In the genomic region with DNA sequence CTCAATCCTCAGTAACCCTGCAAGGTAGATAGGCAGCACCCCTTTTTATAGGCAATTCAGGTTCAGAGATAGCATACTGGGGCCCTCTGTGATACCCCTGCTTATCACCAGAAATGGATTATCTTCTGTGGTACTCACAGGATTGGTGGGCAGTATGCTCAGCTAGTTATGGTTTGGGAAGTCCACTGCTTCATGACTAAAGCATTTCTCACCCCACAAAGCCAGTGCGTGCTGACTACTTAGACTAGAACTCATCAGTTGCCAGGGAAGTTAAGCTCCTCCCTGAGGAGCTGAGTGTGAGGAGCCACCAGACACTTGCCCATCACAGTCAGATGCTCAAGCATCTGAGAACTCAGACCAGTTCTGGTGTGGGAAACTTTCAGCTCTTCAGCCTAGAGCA, we compare ENCODE assay signal across 11 cellular contexts.
A peak's percentile ranks its signal among the peaks of the same experiment; 100 is the strongest.
DNase-seq lines count a peak whose midpoint lies in the region; ATAC-seq, FAIRE-seq and TF ChIP-seq lines count a peak whose summit lies in the region.
"Had no signal": no experiment of that assay in that cellular context is flagged by ENCODE, and none has a peak within 500 bp of the region (broad histone marks: within the 10 kb centered on the region; RNA-seq: fewer than 3 reads in every experiment).

No MANE protein-coding gene starts in this region.

- peaks cover 9% of the 10 kb centered on the region; the same call in 1 of the 2 replicates for H3K36me3 ChIP-seq in DND-41 (ENCODE audit: insufficient read depth, low read length)
- H3K36me3 ChIP-seq in HEK293 (ENCODE audit: control insufficient read depth in 2 of 2, insufficient read depth in 1 of 2, low read length in 2 of 2): peaks cover 5 to 8% of the 10 kb centered on the region in 2 experiments
- H3K36me3 ChIP-seq in stomach: peaks cover 8 to 23% (median 17%) of the 10 kb centered on the region in 4 donors

- peak; percentile 40 for FAIRE-seq in TTC549 (lab: Jason Lieb, UNC)

- H2AFZ ChIP-seq in DND-41 (ENCODE audit: low read depth, low read length): no peak overlapping the region

- no peak for TF ChIP-seq POLR2A in stomach (IDR thresholded peaks at IDR 0.05)

- no peak overlapping the region for H3K4me2 ChIP-seq in DND-41 (ENCODE audit: insufficient read depth, low read length)

- TF ChIP-seq CTCF in DND-41 (IDR thresholded peaks at IDR 0.05; ENCODE audit: borderline replicate concordance, extremely low read depth, low read length, poor library complexity, severe bottlenecking) (no peak), HEK293 (tag by site-specific recombination; IDR thresholded peaks at IDR 0.05) (no peak), stomach (IDR thresholded peaks at IDR 0.05) (no peak)

- POLR2A ChIA-PET in HEK293 (lab: Yijun Ruan, JAX): no interaction called here

- no peak overlapping the region for H3K27ac ChIP-seq in DND-41 (ENCODE audit: low read length)
- no peak overlapping the region for H3K27ac ChIP-seq in HEK293 (ENCODE audit: extremely low read depth, low read depth, low read length)
- H3K27ac ChIP-seq in stomach: no peak overlapping the region

- DNase-seq in DND-41: no peak
- peak; percentile 81 for DNase-seq in kidney tubule cell (ENCODE audit: low spot score)
- DNase-seq in NCI-H1092 treated with DMSO at 0.1 percent for 48 hours (lab: John Stamatoyannopoulos, UW): no peak
- no peak for DNase-seq in stomach
- DNase-seq: activated CD4-positive, alpha-beta memory T cell treated with anti-CD3 and anti-CD28 coated beads, Interleukin-2, amount 10 ng/mL, durations not matched to agents 7 days and 5 days; hippocampal formation; stimulated activated CD4-positive, alpha-beta T cell treated with anti-CD3 and anti-CD28 coated beads, Interleukin-2, amount 100 ng/mL, for 24 hours had no signal

- H3K4me3 ChIP-seq in DND-41 (ENCODE audit: low read depth in 1 of 2, low read length in 2 of 2) (no peak overlapping the region), HEK293 (ENCODE audit: low read depth, low read length) (no peak overlapping the region), stomach (no peak overlapping the region)

- no peaks in the 10 kb centered on the region for H4K20me1 ChIP-seq in DND-41 (ENCODE audit: insufficient read depth, low read length)

- peak; percentile 39; the same call in 2 of the 3 replicates for ATAC-seq in DND-41 (ENCODE audit: insufficient read depth, low read depth)
- ATAC-seq in GM21529 (IDR thresholded peaks at IDR 0.05; ENCODE audit: unreplicated experiment): no peak
- no peak for ATAC-seq in HG03025 (IDR thresholded peaks at IDR 0.05; ENCODE audit: low FRiP score, unreplicated experiment)

- H3K9me3 ChIP-seq in DND-41 (ENCODE audit: insufficient read depth, low read length, severe bottlenecking) (no peaks in the 10 kb centered on the region), HEK293 (ENCODE audit: control insufficient read depth, insufficient read depth, low read depth, low read length) (no peaks in the 10 kb centered on the region), stomach (no peaks in the 10 kb centered on the region)

- intact Hi-C loops in stomach (cut with DNase I; ENCODE audit: low total_unique reads): no loop called here

- H3K4me1 ChIP-seq in DND-41 (ENCODE audit: insufficient read depth, low read length): no peaks in the 10 kb centered on the region
- peaks cover 4% of the 10 kb centered on the region; the same call in 1 of the 2 replicates for H3K4me1 ChIP-seq in HEK293 (ENCODE audit: control insufficient read depth, insufficient read depth, low read length)
- peaks cover 0 to 20% (median 9%) of the 10 kb centered on the region in 4 donors for H3K4me1 ChIP-seq in stomach

- no peak for TF ChIP-seq EP300 in stomach (IDR thresholded peaks at IDR 0.05)

- CTCF ChIA-PET in HEK293 (lab: Yijun Ruan, JAX): interaction anchor here (0.7 to 1.5 kb wide), 2 partner anchors 21 to 210 kb away, joined by 4 read pairs; no protein-coding TSS in a partner anchor

- no peaks in the 10 kb centered on the region for H3K79me2 ChIP-seq in DND-41 (ENCODE audit: insufficient read depth, low read length)

- H3K9ac ChIP-seq in DND-41 (ENCODE audit: low read depth, low read length): no peak overlapping the region

- H3K27me3 ChIP-seq in DND-41 (ENCODE audit: insufficient read depth, low read length, poor library complexity) (no peaks in the 10 kb centered on the region), stomach (no peaks in the 10 kb centered on the region)

- 45 to 78% (median 49%) methylated on average over 1 of the region's 1 CpG for WGBS in stomach, 5 donors

TF ChIP-seq in HEK293, 187 proteins besides CTCF, POLR2A, EP300 and RAD21:
- TF ChIP-seq, protein P1, sequence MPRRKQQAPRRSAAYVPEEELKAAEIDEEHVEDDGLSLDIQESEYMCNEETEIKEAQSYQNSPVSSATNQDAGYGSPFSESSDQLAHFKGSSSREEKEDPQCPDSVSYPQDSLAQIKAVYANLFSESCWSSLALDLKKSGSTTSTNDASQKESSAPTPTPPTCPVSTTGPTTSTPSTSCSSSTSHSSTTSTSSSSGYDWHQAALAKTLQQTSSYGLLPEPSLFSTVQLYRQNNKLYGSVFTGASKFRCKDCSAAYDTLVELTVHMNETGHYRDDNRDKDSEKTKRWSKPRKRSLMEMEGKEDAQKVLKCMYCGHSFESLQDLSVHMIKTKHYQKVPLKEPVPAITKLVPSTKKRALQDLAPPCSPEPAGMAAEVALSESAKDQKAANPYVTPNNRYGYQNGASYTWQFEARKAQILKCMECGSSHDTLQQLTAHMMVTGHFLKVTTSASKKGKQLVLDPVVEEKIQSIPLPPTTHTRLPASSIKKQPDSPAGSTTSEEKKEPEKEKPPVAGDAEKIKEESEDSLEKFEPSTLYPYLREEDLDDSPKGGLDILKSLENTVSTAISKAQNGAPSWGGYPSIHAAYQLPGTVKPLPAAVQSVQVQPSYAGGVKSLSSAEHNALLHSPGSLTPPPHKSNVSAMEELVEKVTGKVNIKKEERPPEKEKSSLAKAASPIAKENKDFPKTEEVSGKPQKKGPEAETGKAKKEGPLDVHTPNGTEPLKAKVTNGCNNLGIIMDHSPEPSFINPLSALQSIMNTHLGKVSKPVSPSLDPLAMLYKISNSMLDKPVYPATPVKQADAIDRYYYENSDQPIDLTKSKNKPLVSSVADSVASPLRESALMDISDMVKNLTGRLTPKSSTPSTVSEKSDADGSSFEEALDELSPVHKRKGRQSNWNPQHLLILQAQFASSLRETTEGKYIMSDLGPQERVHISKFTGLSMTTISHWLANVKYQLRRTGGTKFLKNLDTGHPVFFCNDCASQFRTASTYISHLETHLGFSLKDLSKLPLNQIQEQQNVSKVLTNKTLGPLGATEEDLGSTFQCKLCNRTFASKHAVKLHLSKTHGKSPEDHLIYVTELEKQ (tag by site-specific recombination; IDR thresholded peaks at IDR 0.05; ENCODE audit: borderline replicate concordance): no peak
- TF ChIP-seq ZNF10 (tag by site-specific recombination; IDR thresholded peaks at IDR 0.05): peak; percentile 72; the same call in 1 of the 2 replicates
